Comparison of ENCODE assay signal across 1 cellular context in the genomic region with DNA sequence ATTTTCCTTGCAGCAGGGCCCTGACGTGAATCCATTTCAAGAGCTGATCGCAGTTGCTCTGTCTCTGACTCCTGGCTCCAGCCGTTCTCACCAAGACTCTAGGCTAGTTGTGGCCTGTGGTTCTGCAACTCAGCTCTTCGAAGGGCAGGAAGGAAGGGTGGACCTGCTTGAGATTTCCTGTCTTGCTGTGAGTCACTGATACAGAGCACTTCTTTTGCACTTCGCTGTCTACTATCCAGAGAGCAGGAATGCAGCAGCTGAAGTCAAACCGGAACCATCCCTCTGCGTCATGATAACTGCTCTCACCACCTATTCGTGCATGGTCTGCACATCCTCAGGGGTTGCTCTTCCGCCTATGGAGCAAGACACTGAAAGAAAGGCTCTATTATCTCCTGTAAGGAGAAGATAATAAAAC.
TF ChIP-seq lines count a peak whose summit lies in the region.

No MANE protein-coding gene starts in this region.

TF ChIP-seq in K562, 482 proteins besides CTCF, POLR2A, EP300 and RAD21 (continued from another document and continues in another):
- TF ChIP-seq DEAF1 (CRISPR knock-in tag; IDR thresholded peaks at IDR 0.05) (no peak), NEUROD1 (IDR thresholded peaks at IDR 0.05; ENCODE audit: borderline replicate concordance, low read depth, low read length, partially characterized antibody) (no peak), FUS (optimal IDR thresholded peaks at IDR 0.05; ENCODE audit: low read depth, low read length) (no peak), GATAD2A (IDR thresholded peaks at IDR 0.05) (peak; percentile 75; the same call in 1 of the 2 replicates), ATF4 (CRISPR knock-in tag; IDR thresholded peaks at IDR 0.05) (no peak), KDM2B (CRISPR knock-in tag; IDR thresholded peaks at IDR 0.05) (no peak), TAF7 (tag; IDR thresholded peaks at IDR 0.05) (no peak), CBX5 (IDR thresholded peaks at IDR 0.05; ENCODE audit: borderline replicate concordance, low read depth) (0 out of 2 replicates have a peak, but pooled peaks have one; percentile 58), YY1 (IDR thresholded peaks at IDR 0.05; ENCODE audit: borderline replicate concordance in 1 of 3, control insufficient read depth in 1 of 3, extremely low read depth in 1 of 3, insufficient read depth in 3 of 3, insufficient read length in 1 of 3, insufficient replicate concordance in 2 of 3, low read depth in 1 of 3, low read length in 2 of 3) (peak in 1 of 3 experiments; percentile 3), EP400 (IDR thresholded peaks at IDR 0.05) (peak; percentile 45), E2F8 (IDR thresholded peaks at IDR 0.05; ENCODE audit: low read depth, partially characterized antibody) (no peak), ZNF584 (CRISPR knock-in tag; IDR thresholded peaks at IDR 0.05; ENCODE audit: low read depth) (no peak; the same call in 1 of the 2 replicates), CREM (IDR thresholded peaks at IDR 0.05; ENCODE audit: low read depth) (peak; percentile 91), ZNF12 (CRISPR knock-in tag; IDR thresholded peaks at IDR 0.05) (no peak), XRCC4 (IDR thresholded peaks at IDR 0.05; ENCODE audit: extremely low read depth, insufficient read depth, insufficient read length) (no peak), CEBPZ (IDR thresholded peaks at IDR 0.05; ENCODE audit: borderline replicate concordance, low read depth, low read length) (no peak), CTCFL (IDR thresholded peaks at IDR 0.05; ENCODE audit: borderline replicate concordance, insufficient read depth, low read depth, low read length, poor library complexity, severe bottlenecking) (no peak), PPARD (CRISPR knock-in tag; IDR thresholded peaks at IDR 0.05) (no peak), HLTF (IDR thresholded peaks at IDR 0.05) (no peak), ILK (tag; IDR thresholded peaks at IDR 0.05; ENCODE audit: borderline replicate concordance, low read depth) (no peak), TSC22D4 (tag; IDR thresholded peaks at IDR 0.05) (no peak), ZEB2 (IDR thresholded peaks at IDR 0.05) (peak; percentile 74), HDAC2 (IDR thresholded peaks at IDR 0.05) (peak; percentile 64; the same call in 1 of the 2 replicates), FIP1L1 (IDR thresholded peaks at IDR 0.05; ENCODE audit: low read depth, low read length, poor library complexity, severe bottlenecking) (no peak), SETDB1 (IDR thresholded peaks at IDR 0.05; ENCODE audit: low read length) (no peak), CBX1 (IDR thresholded peaks at IDR 0.05; ENCODE audit: low read depth) (0 out of 2 replicates have a peak, but pooled peaks have one; percentile 35), KHSRP (IDR thresholded peaks at IDR 0.05) (no peak), ZBTB17 (CRISPR knock-in tag; IDR thresholded peaks at IDR 0.05) (no peak), CEBPB (tag; IDR thresholded peaks at IDR 0.05) (peak; percentile 25; the same call in 1 of the 2 replicates), ZNF589 (CRISPR knock-in tag; IDR thresholded peaks at IDR 0.05; ENCODE audit: low read depth) (peak; percentile 89), FOXK1 (CRISPR knock-in tag; IDR thresholded peaks at IDR 0.05; ENCODE audit: borderline replicate concordance) (no peak), HEY1 (CRISPR knock-in tag; IDR thresholded peaks at IDR 0.05; ENCODE audit: borderline replicate concordance) (no peak), ZNF197 (CRISPR knock-in tag; IDR thresholded peaks at IDR 0.05; ENCODE audit: low read depth) (no peak), EWSR1 (IDR thresholded peaks at IDR 0.05; ENCODE audit: borderline replicate concordance, low read depth, partially characterized antibody) (no peak), XRCC3 (IDR thresholded peaks at IDR 0.05) (no peak), RNF2 (IDR thresholded peaks at IDR 0.05) (peak; percentile 87), MYNN (IDR thresholded peaks at IDR 0.05) (no peak; the same call in 1 of the 2 replicates), MYNN (CRISPR knock-in tag; IDR thresholded peaks at IDR 0.05) (no peak), ZNF830 (CRISPR knock-in tag; IDR thresholded peaks at IDR 0.05) (no peak), ZBED1 (IDR thresholded peaks at IDR 0.05) (no peak), PHF21A (IDR thresholded peaks at IDR 0.05; ENCODE audit: borderline replicate concordance, low read depth) (peak; percentile 50; the same call in 1 of the 2 replicates), GATA2 (CRISPR knock-in tag; IDR thresholded peaks at IDR 0.05) (no peak; the same call in 1 of the 2 replicates), NFIX (CRISPR knock-in tag; IDR thresholded peaks at IDR 0.05; ENCODE audit: low read depth) (no peak)
- TF ChIP-seq, protein P1, sequence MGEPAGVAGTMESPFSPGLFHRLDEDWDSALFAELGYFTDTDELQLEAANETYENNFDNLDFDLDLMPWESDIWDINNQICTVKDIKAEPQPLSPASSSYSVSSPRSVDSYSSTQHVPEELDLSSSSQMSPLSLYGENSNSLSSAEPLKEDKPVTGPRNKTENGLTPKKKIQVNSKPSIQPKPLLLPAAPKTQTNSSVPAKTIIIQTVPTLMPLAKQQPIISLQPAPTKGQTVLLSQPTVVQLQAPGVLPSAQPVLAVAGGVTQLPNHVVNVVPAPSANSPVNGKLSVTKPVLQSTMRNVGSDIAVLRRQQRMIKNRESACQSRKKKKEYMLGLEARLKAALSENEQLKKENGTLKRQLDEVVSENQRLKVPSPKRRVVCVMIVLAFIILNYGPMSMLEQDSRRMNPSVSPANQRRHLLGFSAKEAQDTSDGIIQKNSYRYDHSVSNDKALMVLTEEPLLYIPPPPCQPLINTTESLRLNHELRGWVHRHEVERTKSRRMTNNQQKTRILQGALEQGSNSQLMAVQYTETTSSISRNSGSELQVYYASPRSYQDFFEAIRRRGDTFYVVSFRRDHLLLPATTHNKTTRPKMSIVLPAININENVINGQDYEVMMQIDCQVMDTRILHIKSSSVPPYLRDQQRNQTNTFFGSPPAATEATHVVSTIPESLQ (CRISPR knock-in tag; IDR thresholded peaks at IDR 0.05): no peak
- TF ChIP-seq, protein P2, sequence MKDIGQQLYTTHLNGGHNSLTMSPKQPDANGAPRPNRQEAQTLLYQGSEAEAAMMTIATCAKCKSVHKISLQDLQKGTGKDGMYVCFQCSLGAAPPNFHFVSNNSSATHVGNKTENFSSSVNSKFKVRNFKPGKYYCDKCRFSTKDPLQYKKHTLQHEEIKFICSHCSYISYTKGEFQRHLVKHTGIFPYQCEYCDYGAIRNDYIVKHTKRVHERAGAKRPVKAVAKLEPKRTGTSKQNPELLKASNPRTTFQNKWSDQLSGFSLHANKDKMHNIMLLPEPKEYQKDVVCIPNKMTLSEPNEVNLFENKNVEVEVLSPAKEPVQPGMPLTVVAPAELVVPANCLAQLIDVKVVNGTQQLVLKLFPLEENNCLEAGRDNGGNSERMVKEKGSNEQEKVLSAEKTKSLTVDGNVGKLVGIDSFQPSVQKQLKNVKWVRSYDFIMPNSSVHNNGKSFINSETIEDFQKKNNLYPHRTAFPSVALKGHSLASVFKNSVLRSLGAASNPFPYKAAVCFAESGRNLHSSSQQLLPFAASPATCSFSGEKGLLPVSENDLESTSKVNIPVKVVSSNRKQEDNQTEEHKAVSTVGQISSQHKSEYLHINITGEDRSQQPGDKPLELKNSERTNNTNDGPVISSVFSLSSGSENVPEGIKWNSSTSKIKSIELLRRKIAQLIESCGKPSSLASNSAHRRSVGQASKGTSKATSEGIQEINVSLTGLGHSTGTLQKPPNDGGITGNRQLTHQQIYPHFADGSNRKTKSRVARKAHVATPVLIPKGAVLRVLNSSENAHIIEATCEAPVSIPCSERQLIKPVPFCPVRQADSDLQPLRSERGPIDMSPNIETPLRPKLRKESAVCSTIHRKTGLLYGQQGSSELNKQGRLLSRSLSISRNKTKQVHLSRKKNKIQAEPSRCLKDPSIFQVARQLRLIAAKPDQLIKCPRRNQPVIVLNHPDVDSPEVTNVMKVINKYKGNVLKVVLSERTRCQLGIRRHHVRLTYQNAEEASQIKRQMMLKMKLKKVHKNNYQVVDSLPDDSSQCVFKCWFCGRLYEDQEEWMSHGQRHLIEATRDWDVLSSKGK (CRISPR knock-in tag; IDR thresholded peaks at IDR 0.05): no peak
- TF ChIP-seq, protein P3, sequence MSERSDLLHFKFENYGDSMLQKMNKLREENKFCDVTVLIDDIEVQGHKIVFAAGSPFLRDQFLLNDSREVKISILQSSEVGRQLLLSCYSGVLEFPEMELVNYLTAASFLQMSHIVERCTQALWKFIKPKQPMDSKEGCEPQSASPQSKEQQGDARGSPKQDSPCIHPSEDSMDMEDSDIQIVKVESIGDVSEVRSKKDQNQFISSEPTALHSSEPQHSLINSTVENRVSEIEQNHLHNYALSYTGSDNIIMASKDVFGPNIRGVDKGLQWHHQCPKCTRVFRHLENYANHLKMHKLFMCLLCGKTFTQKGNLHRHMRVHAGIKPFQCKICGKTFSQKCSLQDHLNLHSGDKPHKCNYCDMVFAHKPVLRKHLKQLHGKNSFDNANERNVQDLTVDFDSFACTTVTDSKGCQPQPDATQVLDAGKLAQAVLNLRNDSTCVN (CRISPR knock-in tag; IDR thresholded peaks at IDR 0.05): no peak
- TF ChIP-seq, protein P4, sequence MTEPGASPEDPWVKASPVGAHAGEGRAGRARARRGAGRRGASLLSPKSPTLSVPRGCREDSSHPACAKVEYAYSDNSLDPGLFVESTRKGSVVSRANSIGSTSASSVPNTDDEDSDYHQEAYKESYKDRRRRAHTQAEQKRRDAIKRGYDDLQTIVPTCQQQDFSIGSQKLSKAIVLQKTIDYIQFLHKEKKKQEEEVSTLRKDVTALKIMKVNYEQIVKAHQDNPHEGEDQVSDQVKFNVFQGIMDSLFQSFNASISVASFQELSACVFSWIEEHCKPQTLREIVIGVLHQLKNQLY (CRISPR knock-in tag; conservative IDR thresholded peaks at IDR 0.05): no peak
